8 cellular contexts compared by ENCODE assay signal in the genomic region with DNA sequence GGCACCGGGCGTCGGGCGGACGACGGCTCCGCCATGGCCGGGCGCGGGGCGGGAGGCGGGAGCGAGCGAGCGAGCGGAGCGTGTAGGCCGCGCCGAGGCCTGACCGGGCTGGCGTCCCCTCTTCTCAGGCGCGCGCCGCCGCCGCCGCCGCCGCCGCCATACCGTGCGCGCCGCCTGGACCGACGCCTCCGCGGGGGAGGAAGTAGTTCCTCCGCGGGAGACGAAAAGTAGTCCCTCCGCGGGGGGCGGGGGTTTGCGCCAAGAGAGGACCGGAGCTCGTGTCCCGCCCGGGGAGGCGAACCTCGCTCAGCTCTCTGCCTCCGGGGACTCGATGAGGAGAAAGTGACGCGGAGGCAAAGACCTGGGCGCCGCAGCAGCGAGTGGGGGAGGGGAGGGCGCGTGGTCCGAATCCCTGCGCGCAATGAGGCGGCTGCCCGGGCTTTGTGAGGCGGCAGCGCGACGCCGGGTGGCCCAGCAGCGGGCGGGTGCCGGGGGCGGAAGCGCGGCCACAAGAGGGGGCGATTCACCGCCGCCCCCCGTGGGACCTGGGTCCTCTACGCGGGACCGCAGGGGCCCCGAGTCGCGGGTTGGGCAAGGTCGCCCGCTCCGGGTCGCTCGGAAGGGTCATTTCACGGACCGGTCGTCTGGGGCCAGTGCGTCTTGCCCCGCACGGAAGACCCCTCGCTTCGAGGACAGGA. TPM values are rescaled to one million over a fixed set of nuclear protein-coding genes. Genes with fewer than 3 reads are reported as not detected.
DNase-seq lines count a peak whose midpoint lies in the region; ATAC-seq and TF ChIP-seq lines count a peak whose summit lies in the region.

Gene BRWD1, minus strand, starts transcription at position 176 of the 698 bp plus-strand sequence. Its CDS starts 141 bp downstream, at position 35.

- peak within 1 kb of the TSS; percentile 94 for H3K4me2 ChIP-seq in hepatocyte

- peak within 1 kb of the TSS; percentile 91 for H3K4me3 Mint-ChIP-seq in T-helper 2 cell treated with Interferon-gamma antibody and Interleukin-4, amounts not matched to agents 5 μg/mL and 100 μg/mL, for 36 hours

- intact Hi-C loops in ascending aorta (cut with DNase I) = loop anchor here (1.0 to 2.0 kb wide), 3 partner anchors 35 to 131 kb away; partner anchors contain the start of gene LCA5L

- peaks cover 18% of the 10 kb centered on the region for H3K36me3 Mint-ChIP-seq in T-helper 2 cell treated with Interferon-gamma antibody and Interleukin-4, amounts not matched to agents 5 μg/mL and 100 μg/mL, for 36 hours (ENCODE audit: low read depth)

- H3K27ac Mint-ChIP-seq in T-helper 2 cell treated with Interferon-gamma antibody and Interleukin-4, amounts not matched to agents 5 μg/mL and 100 μg/mL, for 36 hours = peak within 1 kb of the TSS; percentile 97

- ATAC-seq in HG02623 (IDR thresholded peaks at IDR 0.05; ENCODE audit: unreplicated experiment) = peak; percentile 41

- no peaks in the 10 kb centered on the region for H3K27me3 ChIP-seq in ascending aorta
- no peaks in the 10 kb centered on the region for H3K27me3 ChIP-seq in hepatocyte

- H3K27ac ChIP-seq in ascending aorta = peak within 1 kb of the TSS; percentile 91 to 99
- H3K27ac ChIP-seq in hepatocyte = peak within 1 kb of the TSS; percentile 100

- TF ChIP-seq CTCF in GM12872 (IDR thresholded peaks at IDR 0.05; ENCODE audit: insufficient read depth, low read depth, low read length) = peak; percentile 32; the same call in 2 of the 3 replicates
- peak; percentile 25 to 54 (median 36) for TF ChIP-seq CTCF in ascending aorta (IDR thresholded peaks at IDR 0.05)
- TF ChIP-seq CTCF in hepatocyte (IDR thresholded peaks at IDR 0.05; ENCODE audit: poor library complexity) = peak; percentile 40

- 1% methylated on average over 25 of the region's 101 CpGs for WGBS in hepatocyte (ENCODE audit: low lambda C conversion rate, missing lambda C conversion rate)

- H3K9me3 ChIP-seq in ascending aorta (no peaks in the 10 kb centered on the region), hepatocyte (ENCODE audit: low read depth) (no peaks in the 10 kb centered on the region)

- peaks cover 36% of the 10 kb centered on the region for H3K4me1 Mint-ChIP-seq in T-helper 2 cell treated with Interferon-gamma antibody and Interleukin-4, amounts not matched to agents 5 μg/mL and 100 μg/mL, for 36 hours (ENCODE audit: low read depth)

- H3K9me2 ChIP-seq in hepatocyte (replicated peaks; ENCODE audit: insufficient read depth) = no peaks in the 10 kb centered on the region

- H3K4me1 ChIP-seq in ascending aorta (peaks cover 0 to 16% of the 10 kb centered on the region in 2 donors), hepatocyte (ENCODE audit: insufficient read depth) (peaks cover 14% of the 10 kb centered on the region)

- H4K20me1 ChIP-seq in hepatocyte (ENCODE audit: insufficient read depth, poor library complexity, severe bottlenecking) = peaks cover 24% of the 10 kb centered on the region

- H2AFZ ChIP-seq in hepatocyte = peak within 1 kb of the TSS; percentile 100

- no peaks in the 10 kb centered on the region for H3K27me3 Mint-ChIP-seq in T-helper 2 cell treated with Interferon-gamma antibody and Interleukin-4, amounts not matched to agents 5 μg/mL and 100 μg/mL, for 36 hours (ENCODE audit: low read depth)

- H3K79me2 ChIP-seq in hepatocyte = peaks cover 50% of the 10 kb centered on the region

- peak within 1 kb of the TSS; percentile 98 to 100 for H3K4me3 ChIP-seq in ascending aorta
- peak within 1 kb of the TSS; percentile 99 for H3K4me3 ChIP-seq in hepatocyte

- no peaks in the 10 kb centered on the region for H3K9me3 Mint-ChIP-seq in T-helper 2 cell treated with Interferon-gamma antibody and Interleukin-4, amounts not matched to agents 5 μg/mL and 100 μg/mL, for 36 hours

- peaks cover 5 to 14% of the 10 kb centered on the region in 2 donors for H3K36me3 ChIP-seq in ascending aorta
- H3K36me3 ChIP-seq in hepatocyte (replicated peaks; ENCODE audit: insufficient read depth, low read depth) = no peaks in the 10 kb centered on the region

- DNase-seq in NCI-H1417 treated with DMSO at 0.1 percent for 48 hours (lab: John Stamatoyannopoulos, UW) (peak; percentile 60), ascending aorta (ENCODE audit: low spot score in 2 of 2) (peak in 1 of 2 donors; percentile 87), hepatocyte (ENCODE audit: low spot score) (peak; percentile 93), retina (peak; percentile 100), cerebellar nuclear complex (lab: John Stamatoyannopoulos, UW) (no peak)
- DNase-seq in T-helper 2 cell treated with Interferon-gamma antibody and Interleukin-4, amounts not matched to agents 5 μg/mL and 100 μg/mL, for 36 hours (ENCODE audit: low spot score) = peak; percentile 80

RNA-seq across cellular contexts. Expression of gene BRWD1, which starts in this region (rescaled TPM):
- 15.4 TPM for total RNA-seq in ascending aorta
- 45.7 and 48.3 TPM in 2 replicates for total RNA-seq in hepatocyte
- polyA plus RNA-seq in hepatocyte = 17.4 and 24.0 TPM in 2 replicates

Comparison
In these comparisons a context has a peak if more than half of its experiments do, and no peak if none do; other contexts are left out.
1. DNase-seq: peak in NCI-H1417 treated with DMSO at 0.1 percent for 48 hours (single experiment), T-helper 2 cell treated with Interferon-gamma antibody and Interleukin-4, amounts not matched to agents 5 μg/mL and 100 μg/mL, for 36 hours (single experiment), hepatocyte (single experiment) and retina (single experiment); none in cerebellar nuclear complex (0 of 2).
2. Peak in every context shown above with its lines, with median percentiles within 50 percentile points of each other: CTCF ChIP-seq.